19 cellular contexts compared by ENCODE assay signal in the genomic region with DNA sequence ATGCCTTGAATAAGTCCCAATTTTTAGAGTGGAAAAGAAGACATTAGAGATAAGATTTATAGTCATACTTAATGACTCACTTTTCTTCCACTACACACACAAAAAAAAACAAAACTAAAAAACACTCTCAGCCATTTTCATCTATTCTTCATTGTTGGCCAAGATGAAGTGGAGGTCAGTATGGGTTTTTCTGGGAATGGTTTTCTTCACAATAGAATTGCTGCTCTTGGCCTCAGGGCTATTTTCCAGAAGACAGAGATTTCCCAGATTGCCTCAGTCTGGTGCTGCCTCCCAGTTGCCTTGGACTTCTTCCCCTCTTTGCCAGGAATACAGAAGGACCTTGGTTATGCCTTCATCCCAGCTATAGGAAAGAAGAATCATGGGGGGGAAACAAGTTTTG.
A peak's percentile ranks its signal among the peaks of the same experiment; 100 is the strongest.
DNase-seq lines count a peak whose midpoint lies in the region; ATAC-seq, FAIRE-seq and TF ChIP-seq lines count a peak whose summit lies in the region.
"Had no signal": no experiment of that assay in that cellular context is flagged by ENCODE, and none has a peak within 500 bp of the region (broad histone marks: within the 10 kb centered on the region; RNA-seq: fewer than 3 reads in every experiment).

No MANE protein-coding gene starts in this region.

- H3K4me1 ChIP-seq in mesenchymal stem cell (ENCODE audit: control insufficient read depth, insufficient read depth, low read depth, low read length) (peaks cover 2% of the 10 kb centered on the region), osteoblast (ENCODE audit: insufficient read depth, low read length) (no peaks in the 10 kb centered on the region)

- H3K27me3 ChIP-seq in mesenchymal stem cell (ENCODE audit: control insufficient read depth in 1 of 2, insufficient read depth in 1 of 2, low read length in 2 of 2): no peaks in the 10 kb centered on the region
- no peaks in the 10 kb centered on the region for H3K27me3 ChIP-seq in osteoblast (ENCODE audit: insufficient read depth, low read length)

- no peak overlapping the region for H3K23ac ChIP-seq in mesenchymal stem cell (ENCODE audit: low read length in 2 of 2)

- FAIRE-seq in endometrium (lab: Jason Lieb, UNC): peak; percentile 86
- FAIRE-seq: GM12878, GM18507, H1 had no signal

- no peak overlapping the region for H2BK120ac ChIP-seq in mesenchymal stem cell (ENCODE audit: low read depth, low read length)

- H3K9ac ChIP-seq in mesenchymal stem cell (ENCODE audit: low read length): no peak overlapping the region

- H3K18ac ChIP-seq in mesenchymal stem cell (ENCODE audit: low read depth in 1 of 2, low read length in 2 of 2): no peak overlapping the region

- no peak overlapping the region for H2BK12ac ChIP-seq in mesenchymal stem cell (ENCODE audit: low read length in 2 of 2)

- H2BK15ac ChIP-seq in mesenchymal stem cell (ENCODE audit: low read depth, poor library complexity, severe bottlenecking): no peak overlapping the region

- peak; percentile 42 for DNase-seq in AG10803 (ENCODE audit: low read depth)
- peak; percentile 42 for DNase-seq in NCI-H226
- DNase-seq in mesenchymal stem cell: peak; percentile 56
- DNase-seq in osteoblast (ENCODE audit: insufficient read length, low spot score, missing footprints): no peak
- DNase-seq in stimulated activated CD4-positive, alpha-beta T cell treated with anti-CD3 and anti-CD28 coated beads, Interleukin-4, amount 100 ng/mL, for 24 hours: no peak
- no peak for DNase-seq in globus pallidus (ENCODE audit: low spot score)
- DNase-seq: CD4-positive, CD25-positive, alpha-beta regulatory T cell; KBM-7; NCI-H1436 treated with DMSO at 0.1 percent for 48 hours; NCI-H2029 treated with DMSO at 0.1 percent for 48 hours; NCI-H2171 treated with DMSO at 0.1 percent for 48 hours; NCI-H510A; NCI-H774; PC-9 had no signal

- H2BK5ac ChIP-seq in mesenchymal stem cell (ENCODE audit: low read depth, low read length, poor library complexity, severe bottlenecking): no peak overlapping the region

- no peak overlapping the region for H2AFZ ChIP-seq in mesenchymal stem cell (ENCODE audit: low read depth, low read length)
- no peak overlapping the region for H2AFZ ChIP-seq in osteoblast (ENCODE audit: low read length)
- H2AFZ ChIP-seq: PC-9 had no signal

- H2AK5ac ChIP-seq in mesenchymal stem cell (ENCODE audit: low read length, severe bottlenecking): no peak overlapping the region

- H3K27ac ChIP-seq in mesenchymal stem cell (ENCODE audit: low read length, poor library complexity, severe bottlenecking) (no peak overlapping the region), osteoblast (ENCODE audit: low read depth, low read length) (no peak overlapping the region)
- H3K27ac ChIP-seq: PC-9 had no signal

- ATAC-seq in GM19351 (IDR thresholded peaks at IDR 0.05; ENCODE audit: unreplicated experiment): no peak
- ATAC-seq: GM12878 had no signal

- H4K91ac ChIP-seq in mesenchymal stem cell (ENCODE audit: low read length): no peak overlapping the region

- H3K79me1 ChIP-seq in mesenchymal stem cell (replicated peaks; ENCODE audit: low read length, poor library complexity, severe bottlenecking): no peaks in the 10 kb centered on the region

- H3K36me3 ChIP-seq in mesenchymal stem cell (ENCODE audit: control insufficient read depth in 1 of 2, insufficient read depth in 2 of 2, low read depth in 1 of 2, low read length in 2 of 2) (no peaks in the 10 kb centered on the region), osteoblast (ENCODE audit: insufficient read depth, low read length) (no peaks in the 10 kb centered on the region)

- no peak overlapping the region for H3K4ac ChIP-seq in mesenchymal stem cell (ENCODE audit: low read depth in 1 of 2, low read length in 2 of 2)

- H4K20me1 ChIP-seq in osteoblast (ENCODE audit: insufficient read depth, low read length): no peaks in the 10 kb centered on the region

- H3K9me3 ChIP-seq in mesenchymal stem cell (ENCODE audit: control insufficient read depth, low read length): no peaks in the 10 kb centered on the region
- H3K9me3 ChIP-seq in osteoblast (ENCODE audit: low read depth, low read length): no peaks in the 10 kb centered on the region

- H3K4me3 ChIP-seq in AG10803 (ENCODE audit: low read length) (no peak overlapping the region), mesenchymal stem cell (ENCODE audit: insufficient read depth in 1 of 2, low read depth in 1 of 2, low read length in 2 of 2) (no peak overlapping the region), osteoblast (ENCODE audit: insufficient read depth, low read length) (no peak overlapping the region)
- H3K4me3 ChIP-seq: GM12878, PC-9 had no signal

- H3K14ac ChIP-seq in mesenchymal stem cell (ENCODE audit: low read length in 2 of 2): no peak overlapping the region

- H4K8ac ChIP-seq in mesenchymal stem cell (ENCODE audit: low read length): no peak overlapping the region

- no peak overlapping the region for H3K4me2 ChIP-seq in mesenchymal stem cell (ENCODE audit: low read length, poor library complexity, severe bottlenecking)
- no peak overlapping the region for H3K4me2 ChIP-seq in osteoblast (ENCODE audit: insufficient read depth, low read length)
- H3K4me2 ChIP-seq: PC-9 had no signal

- TF ChIP-seq CTCF in AG10803 (conservative IDR thresholded peaks at IDR 0.05; ENCODE audit: low read length) (no peak), osteoblast (IDR thresholded peaks at IDR 0.05; ENCODE audit: extremely low read depth, low read depth, low read length) (no peak)

- H3K79me2 ChIP-seq in osteoblast (ENCODE audit: insufficient read depth, low read length): no peaks in the 10 kb centered on the region

Comparison
In these comparisons a context has a peak if more than half of its experiments do, and no peak if none do; other contexts are left out.
1. DNase-seq: peak in AG10803 (single experiment), NCI-H226 (single experiment) and mesenchymal stem cell (single experiment); none in osteoblast (single experiment), stimulated activated CD4-positive, alpha-beta T cell treated with anti-CD3 and anti-CD28 coated beads, Interleukin-4, amount 100 ng/mL, for 24 hours (single experiment) and globus pallidus (single experiment).